Comparison of ENCODE assay signal across 9 cellular contexts in the genomic region with DNA sequence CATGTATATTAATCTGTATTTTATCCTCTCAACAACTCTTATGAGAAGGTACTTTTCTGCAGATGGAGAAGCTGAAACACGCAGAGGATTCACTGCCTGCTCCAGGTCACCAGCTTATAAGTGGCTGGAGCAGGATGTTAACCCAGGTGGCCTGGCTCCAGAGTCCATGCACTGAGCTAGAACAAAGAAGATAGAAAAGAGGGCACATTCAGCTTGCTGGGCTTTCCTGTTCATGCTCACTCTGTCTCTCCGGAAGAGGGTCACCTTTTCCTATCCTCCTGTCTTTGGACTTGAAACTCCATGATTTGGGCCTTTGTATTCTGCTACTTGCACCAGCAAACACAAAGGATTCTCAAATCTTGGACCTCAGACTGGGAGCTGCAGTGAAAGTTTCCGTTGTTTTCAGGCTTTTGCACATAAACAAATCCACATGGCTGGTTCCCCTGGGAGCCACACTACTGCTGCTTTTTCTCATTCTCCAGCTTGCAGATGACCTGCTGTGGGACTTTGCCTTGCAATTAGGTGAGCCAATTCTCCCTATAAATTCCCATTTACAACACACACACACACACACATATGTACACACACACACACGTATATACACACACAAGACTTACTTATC.
DNase-seq lines count a peak whose midpoint lies in the region; ATAC-seq and TF ChIP-seq lines count a peak whose summit lies in the region.
"Had no signal": no experiment of that assay in that cellular context is flagged by ENCODE, and none has a peak within 500 bp of the region (broad histone marks: within the 10 kb centered on the region; RNA-seq: fewer than 3 reads in every experiment).

No MANE protein-coding gene starts in this region.

- no peaks in the 10 kb centered on the region for H3K27me3 Mint-ChIP-seq in activated naive CD4-positive, alpha-beta T cell treated with anti-CD3 and anti-CD28 coated beads, Interleukin-2, amount 50 U/mL, for 24 hours
- H3K27me3 Mint-ChIP-seq: stimulated activated naive B cell treated with anti-CD40 and anti-IgM and Interleukin-4, amounts not matched to agents 10 μg/mL and 1 μg/mL and 100 μg/mL, for 72 hours had no signal

- peaks cover 29% of the 10 kb centered on the region for H3K4me1 Mint-ChIP-seq in activated naive CD4-positive, alpha-beta T cell treated with anti-CD3 and anti-CD28 coated beads, Interleukin-2, amount 50 U/mL, for 24 hours

- H3K4me1 ChIP-seq in foreskin keratinocyte = peaks cover 8% of the 10 kb centered on the region

- no peak for ATAC-seq in foreskin keratinocyte

- no peak for DNase-seq in activated naive CD4-positive, alpha-beta T cell (lab: John Stamatoyannopoulos, UW)
- DNase-seq in RPMI8226 (peak; percentile 68), globus pallidus (ENCODE audit: low spot score) (peak; percentile 21), superior temporal gyrus (ENCODE audit: extremely low spot score) (peak; percentile 48), foreskin keratinocyte (no peak), mucosa of gallbladder (ENCODE audit: low spot score) (no peak)
- DNase-seq in stimulated activated CD4-positive, alpha-beta T cell treated with anti-CD3 and anti-CD28 coated beads, Interleukin-4, amount 100 ng/mL, for 1 hour = no peak

- no peak overlapping the region for H3K27ac ChIP-seq in foreskin keratinocyte

- H3K36me3 Mint-ChIP-seq in activated naive CD4-positive, alpha-beta T cell treated with anti-CD3 and anti-CD28 coated beads, Interleukin-2, amount 50 U/mL, for 24 hours = peaks cover 3% of the 10 kb centered on the region

- no peaks in the 10 kb centered on the region for H3K9me3 Mint-ChIP-seq in activated naive CD4-positive, alpha-beta T cell treated with anti-CD3 and anti-CD28 coated beads, Interleukin-2, amount 50 U/mL, for 24 hours
- H3K9me3 Mint-ChIP-seq: stimulated activated naive B cell treated with anti-CD40 and anti-IgM and Interleukin-4, amounts not matched to agents 10 μg/mL and 1 μg/mL and 100 μg/mL, for 72 hours had no signal

- no peak for TF ChIP-seq CTCF in foreskin keratinocyte (conservative IDR thresholded peaks at IDR 0.05)

- H3K4me3 Mint-ChIP-seq in activated naive CD4-positive, alpha-beta T cell treated with anti-CD3 and anti-CD28 coated beads, Interleukin-2, amount 50 U/mL, for 24 hours = peak overlapping the region; percentile 97

- no peaks in the 10 kb centered on the region for H3K27me3 ChIP-seq in foreskin keratinocyte

- H3K27ac Mint-ChIP-seq in activated naive CD4-positive, alpha-beta T cell treated with anti-CD3 and anti-CD28 coated beads, Interleukin-2, amount 50 U/mL, for 24 hours = no peak overlapping the region

Comparison
In these comparisons a context has a peak if more than half of its experiments do, and no peak if none do; other contexts are left out.
1. DNase-seq: peak in RPMI8226 (single experiment), globus pallidus (single experiment) and superior temporal gyrus (single experiment); none in activated naive CD4-positive, alpha-beta T cell (0 of 4), stimulated activated CD4-positive, alpha-beta T cell treated with anti-CD3 and anti-CD28 coated beads, Interleukin-4, amount 100 ng/mL, for 1 hour (single experiment), foreskin keratinocyte (0 of 2) and mucosa of gallbladder (single experiment).